ENCODE assay signal across 16 cellular contexts in the genomic region with DNA sequence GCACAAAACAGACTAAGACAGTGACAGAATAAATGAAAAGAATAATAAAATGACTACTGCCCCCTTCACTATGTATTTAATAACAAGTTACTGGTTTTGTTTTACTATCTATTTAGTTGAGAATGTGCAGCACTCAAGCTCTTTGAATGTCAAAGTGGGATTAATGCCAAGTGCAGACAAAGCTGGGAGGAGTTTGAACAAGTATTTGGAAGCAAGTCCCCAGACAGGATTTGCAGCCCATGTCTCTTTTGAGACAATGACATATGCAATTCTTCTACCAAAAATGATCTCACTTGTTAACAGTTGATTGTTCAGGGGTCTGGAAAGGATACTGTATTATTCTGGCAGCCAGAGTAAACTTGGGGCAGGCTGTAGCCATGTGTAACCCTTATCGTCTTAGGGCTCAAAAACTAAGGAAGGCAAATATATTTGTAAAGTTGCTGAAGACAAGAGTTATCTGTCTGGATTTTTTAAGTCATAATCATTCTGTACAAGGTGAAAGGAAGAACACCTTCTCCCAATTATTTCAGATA. TPM values are rescaled to one million over a fixed set of nuclear protein-coding genes. Genes with fewer than 3 reads are reported as not detected.
DNase-seq lines count a peak whose midpoint lies in the region; TF ChIP-seq lines count a peak whose summit lies in the region.
"Had no signal": no experiment of that assay in that cellular context is flagged by ENCODE, and none has a peak within 500 bp of the region (broad histone marks: within the 10 kb centered on the region; RNA-seq: fewer than 3 reads in every experiment).

No MANE protein-coding gene starts in this region.

- H3K4me1 Mint-ChIP-seq in nephron progenitor cell = peaks cover 52% of the 10 kb centered on the region
- H3K4me1 Mint-ChIP-seq in CD8-positive, alpha-beta memory T cell = no peaks in the 10 kb centered on the region
- H3K4me1 Mint-ChIP-seq: activated T-helper 17 cell treated with anti-CD3 and anti-CD28 coated beads, Interleukin-2, amount 50 U/mL, for 72 hours had no signal

- peak overlapping the region; percentile 97 for H3K27ac Mint-ChIP-seq in nephron progenitor cell
- H3K27ac Mint-ChIP-seq in CD8-positive, alpha-beta memory T cell = peak overlapping the region in 1 of 8 donors; percentile 48
- H3K27ac Mint-ChIP-seq: activated T-helper 17 cell treated with anti-CD3 and anti-CD28 coated beads, Interleukin-2, amount 50 U/mL, for 72 hours had no signal

- no peaks in the 10 kb centered on the region for H3K36me3 Mint-ChIP-seq in nephron progenitor cell (ENCODE audit: low read depth)
- no peaks in the 10 kb centered on the region for H3K36me3 Mint-ChIP-seq in CD8-positive, alpha-beta memory T cell

- H3K27ac ChIP-seq in CD8-positive, alpha-beta memory T cell (ENCODE audit: low read depth, low read length) = no peak overlapping the region
- H3K27ac ChIP-seq: lower lobe of right lung, right lobe of liver, upper lobe of left lung had no signal

- CTCF ChIA-PET in CD8-positive, alpha-beta memory T cell (lab: Charles Lee) = no interaction called here

- H3K4me3 Mint-ChIP-seq in nephron progenitor cell = no peak overlapping the region
- no peak overlapping the region for H3K4me3 Mint-ChIP-seq in CD8-positive, alpha-beta memory T cell
- H3K4me3 Mint-ChIP-seq: activated T-helper 17 cell treated with anti-CD3 and anti-CD28 coated beads, Interleukin-2, amount 50 U/mL, for 72 hours had no signal

- H3K9me3 ChIP-seq in CD8-positive, alpha-beta memory T cell (ENCODE audit: low read length) = no peaks in the 10 kb centered on the region
- H3K9me3 ChIP-seq: lower lobe of right lung, right lobe of liver, upper lobe of left lung had no signal

- POLR2A ChIA-PET in CD8-positive, alpha-beta memory T cell (lab: Charles Lee) = no interaction called here

- no peaks in the 10 kb centered on the region for H3K27me3 Mint-ChIP-seq in nephron progenitor cell (ENCODE audit: low read depth, poor library complexity)
- peaks cover 0 to 4% of the 10 kb centered on the region in 2 donors for H3K27me3 Mint-ChIP-seq in CD8-positive, alpha-beta memory T cell

- H3K4me1 ChIP-seq in CD8-positive, alpha-beta memory T cell (ENCODE audit: insufficient read depth, low read length) = no peaks in the 10 kb centered on the region
- H3K4me1 ChIP-seq: lower lobe of right lung, right lobe of liver had no signal

- DNase-seq in COR-L47 (lab: John Stamatoyannopoulos, UW) (peak; percentile 14), NCI-H69 (lab: John Stamatoyannopoulos, UW) (peak; percentile 81), fibroblast of pulmonary artery (ENCODE audit: low read depth) (peak; percentile 72), nephron progenitor cell (no peak), DMS79 (lab: John Stamatoyannopoulos, UW) (no peak), NCI-H2029 (lab: John Stamatoyannopoulos, UW) (no peak), kidney glomerular epithelial cell (lab: John Stamatoyannopoulos, UW) (no peak)
- DNase-seq in CD8-positive, alpha-beta memory T cell = no peak
- DNase-seq: amniotic stem cell; dermis blood vessel endothelial cell; lower lobe of right lung; NCI-H2171; right lobe of liver; stimulated activated CD4-positive, alpha-beta T cell treated with anti-CD3 and anti-CD28 coated beads, Interleukin-4, amount 100 ng/mL, for 4 hours; upper lobe of left lung had no signal

- H3K27me3 ChIP-seq in CD8-positive, alpha-beta memory T cell (ENCODE audit: insufficient read depth, low read length, poor library complexity, severe bottlenecking) = no peaks in the 10 kb centered on the region
- H3K27me3 ChIP-seq: right lobe of liver, upper lobe of left lung had no signal

- TF ChIP-seq CTCF in fibroblast of pulmonary artery (IDR thresholded peaks at IDR 0.05; ENCODE audit: low read length, missing control alignments) (no peak), nephron progenitor cell (IDR thresholded peaks at IDR 0.05) (no peak)

- H3K9me3 Mint-ChIP-seq in nephron progenitor cell = no peaks in the 10 kb centered on the region
- no peaks in the 10 kb centered on the region for H3K9me3 Mint-ChIP-seq in CD8-positive, alpha-beta memory T cell
- H3K9me3 Mint-ChIP-seq: activated T-helper 17 cell treated with anti-CD3 and anti-CD28 coated beads, Interleukin-2, amount 50 U/mL, for 72 hours had no signal

- no peak overlapping the region for H3K4me3 ChIP-seq in fibroblast of pulmonary artery (replicated peaks; ENCODE audit: low read depth, low read length)
- no peak overlapping the region for H3K4me3 ChIP-seq in CD8-positive, alpha-beta memory T cell (ENCODE audit: low read length)
- H3K4me3 ChIP-seq: lower lobe of right lung, right lobe of liver, upper lobe of left lung had no signal

- no peaks in the 10 kb centered on the region for H3K36me3 ChIP-seq in CD8-positive, alpha-beta memory T cell (ENCODE audit: insufficient read depth, low read length)
- H3K36me3 ChIP-seq: lower lobe of right lung, right lobe of liver, upper lobe of left lung had no signal

RNA-seq across cellular contexts. Expression of a gene that starts 15.8 kb away (rescaled TPM):
- total RNA-seq in CD8-positive, alpha-beta memory T cell = 1 to 10 TPM; 3.3 to 4.2 TPM
- polyA plus RNA-seq in CD8-positive, alpha-beta memory T cell = 1.2 TPM
- total RNA-seq: dermis blood vessel endothelial cell had no signal

RNA-seq across cellular contexts. Expression of a gene that starts 29.8 kb away (rescaled TPM):
- total RNA-seq in CD8-positive, alpha-beta memory T cell = 10 to 100 TPM; 44.4 to 44.8 TPM
- polyA plus RNA-seq in CD8-positive, alpha-beta memory T cell = 54.3 TPM

Comparison
In these comparisons a context has a peak if more than half of its experiments do, and no peak if none do; other contexts are left out.
1. DNase-seq: peak in COR-L47 (single experiment), NCI-H69 (single experiment) and fibroblast of pulmonary artery (single experiment); none in nephron progenitor cell (single experiment), DMS79 (single experiment), CD8-positive, alpha-beta memory T cell (0 of 5), NCI-H2029 (single experiment) and kidney glomerular epithelial cell (single experiment).